8 cellular contexts compared by ENCODE assay signal in genomic region chr15:22838292-22839042, GRCh38. TPM values are rescaled to one million over a fixed set of nuclear protein-coding genes. Genes with fewer than 3 reads are reported as not detected.
DNase-seq lines count a peak whose midpoint lies in the region; ATAC-seq and TF ChIP-seq lines count a peak whose summit lies in the region.

Gene NIPA2, plus strand, starts transcription at chr15:22838666. Its CDS starts 13,066 bp downstream, at chr15:22851732.

- no peaks in the 10 kb centered on the region for H3K27me3 ChIP-seq in spleen (replicated peaks in 1 of 7)

- CTCF ChIA-PET in activated B cell treated with CpG ODN at 0.5 μM for 24 hours (lab: Charles Lee) = no interaction called here

- peaks cover 3% of the 10 kb centered on the region for H3K9me3 Mint-ChIP-seq in activated B cell treated with CpG ODN at 0.5 μM for 24 hours
- H3K9me3 Mint-ChIP-seq in immature natural killer cell = no peaks in the 10 kb centered on the region

- H3K4me3 ChIP-seq in spleen = peak within 1 kb of the TSS; percentile 66 to 96 (median 84)

- H3K4me1 ChIP-seq in spleen = peaks cover 22 to 52% (median 41%) of the 10 kb centered on the region in 6 donors

- peaks cover 37% of the 10 kb centered on the region for H3K36me3 Mint-ChIP-seq in activated B cell treated with CpG ODN at 0.5 μM for 24 hours (ENCODE audit: low read depth)
- H3K36me3 Mint-ChIP-seq in immature natural killer cell = peaks cover 0 to 6% (median 0%) of the 10 kb centered on the region in 3 donors

- peaks cover 0 to 1% (median 0%) of the 10 kb centered on the region in 8 donors for H3K9me3 ChIP-seq in spleen

- ATAC-seq in HG03196 (IDR thresholded peaks at IDR 0.05; ENCODE audit: unreplicated experiment) = peak; percentile 79
- peak; percentile 83 for ATAC-seq in activated B cell treated with CpG ODN at 0.5 μM for 24 hours (ENCODE audit: low read depth)

- WGBS in spleen, 5 donors = 0 to 1% (median 0%) methylated on average over 15 to 83 of the region's 83 CpGs

- H3K4me3 Mint-ChIP-seq in activated B cell treated with CpG ODN at 0.5 μM for 24 hours = peak within 1 kb of the TSS; percentile 94
- H3K4me3 Mint-ChIP-seq in immature natural killer cell = peak within 1 kb of the TSS; percentile 90 to 98 (median 93)

- H3K27me3 Mint-ChIP-seq in activated B cell treated with CpG ODN at 0.5 μM for 24 hours (no peaks in the 10 kb centered on the region), immature natural killer cell (ENCODE audit: low read depth in 3 of 3) (peaks cover 0 to 10% (median 4%) of the 10 kb centered on the region in 3 donors)

- in situ Hi-C loops in GM18951 (cut with MboI; ENCODE audit: low sequenced_read_pairs, unreplicated experiment) = no loop called here

- peaks cover 0 to 24% (median 4%) of the 10 kb centered on the region in 6 donors for H3K36me3 ChIP-seq in spleen

- POLR2A ChIA-PET in activated B cell treated with CpG ODN at 0.5 μM for 24 hours (lab: Charles Lee) = interaction anchor here (0.5 to 3.4 kb wide), 15 partner anchors 7 to 201 kb away, joined by 3 to 38 read pairs (median 6); partner anchors contain the start of genes NIPA1 and TUBGCP5

- DNase-seq in AG08395 (ENCODE audit: low spot score) (peak; percentile 98), NCI-H345 (lab: John Stamatoyannopoulos, UW) (peak; percentile 97), activated B cell treated with CpG ODN at 0.5 μM for 24 hours (peak; percentile 99), caudate nucleus (lab: John Stamatoyannopoulos, UW) (peak; percentile 33 to 98 (median 95)), immature natural killer cell (peak; percentile 98 to 99 (median 99)), spleen (peak; percentile 99)

- TF ChIP-seq POLR2A in GM18951 (IDR thresholded peaks at IDR 0.05; ENCODE audit: extremely low read depth, insufficient read depth, insufficient read length) (peak; percentile 92), spleen (IDR thresholded peaks at IDR 0.05) (peak; percentile 47 to 88 (median 58))

- peak within 1 kb of the TSS; percentile 97 for H3K27ac Mint-ChIP-seq in activated B cell treated with CpG ODN at 0.5 μM for 24 hours
- peak within 1 kb of the TSS; percentile 90 to 98 (median 96) for H3K27ac Mint-ChIP-seq in immature natural killer cell

- H3K4me1 Mint-ChIP-seq in activated B cell treated with CpG ODN at 0.5 μM for 24 hours (peaks cover 34% of the 10 kb centered on the region), immature natural killer cell (peaks cover 35 to 37% of the 10 kb centered on the region in 2 donors)

- intact Hi-C loops in activated B cell treated with CpG ODN at 0.5 μM for 24 hours (cut with micrococcal nuclease) (loop anchor here (1.0 to 2.0 kb wide), 3 partner anchors 20 to 52 kb away; partner anchors contain the start of gene NIPA1), spleen (cut with DNase I; ENCODE audit: low total_unique reads) (loop anchor here (5.0 kb wide), 2 partner anchors 51 to 199 kb away; partner anchors contain the start of genes NIPA1 and TUBGCP5)

- peak within 1 kb of the TSS; percentile 90 for H3K27ac ChIP-seq in caudate nucleus (ENCODE audit: low read depth, low read length)
- peak within 1 kb of the TSS; percentile 89 to 98 (median 97) for H3K27ac ChIP-seq in spleen

- no peak for TF ChIP-seq CTCF in activated B cell treated with CpG ODN at 0.5 μM for 24 hours (IDR thresholded peaks at IDR 0.05)
- peak in 5 of 11 experiments; percentile 6 to 40 (median 16) for TF ChIP-seq CTCF in spleen (IDR thresholded peaks at IDR 0.05 in 8 of 11, conservative IDR thresholded peaks at IDR 0.05 in 3 of 11)

RNA-seq across cellular contexts. Expression of gene NIPA2, which starts in this region (rescaled TPM):
- total RNA-seq in activated B cell treated with CpG ODN at 0.5 μM for 24 hours (93.7 and 98.8 TPM in 2 replicates), spleen (10 to 100 TPM; 46.1 to 91.4 (median 61.0) TPM)
- polyA plus RNA-seq in immature natural killer cell (10 to 100 TPM; 43.6 to 92.3 (median 81.9) TPM), spleen (10 to 100 TPM; 18.4 to 23.1 (median 20.2) TPM)

Comparison
In these comparisons a context has a peak if more than half of its experiments do, and no peak if none do; other contexts are left out.
1. Peak in every context shown above with its lines: DNase-seq, ATAC-seq, H3K4me3 ChIP-seq and H3K27ac ChIP-seq.